ENCODE assay signal across 1 cellular context in genomic region chr13:39185326-39185725, GRCh38.
TF ChIP-seq lines count a peak whose summit lies in the region.

No MANE protein-coding gene starts in this region.

TF ChIP-seq in H1, 55 proteins besides CTCF, POLR2A, EP300 and RAD21:
- no peak for TF ChIP-seq CTBP2 (IDR thresholded peaks at IDR 0.05; ENCODE audit: borderline replicate concordance, insufficient read depth, insufficient read length, low read length)
- TF ChIP-seq KDM4A (IDR thresholded peaks at IDR 0.05; ENCODE audit: low read depth, low read length, severe bottlenecking): no peak
- TF ChIP-seq, protein P1, sequence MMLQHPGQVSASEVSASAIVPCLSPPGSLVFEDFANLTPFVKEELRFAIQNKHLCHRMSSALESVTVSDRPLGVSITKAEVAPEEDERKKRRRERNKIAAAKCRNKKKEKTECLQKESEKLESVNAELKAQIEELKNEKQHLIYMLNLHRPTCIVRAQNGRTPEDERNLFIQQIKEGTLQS (IDR thresholded peaks at IDR 0.05; ENCODE audit: insufficient read depth, low read depth, low read length): no peak
- TF ChIP-seq JUN (IDR thresholded peaks at IDR 0.05; ENCODE audit: low read depth, low read length): no peak
- no peak for TF ChIP-seq PHF8 (conservative IDR thresholded peaks at IDR 0.05; ENCODE audit: low read depth, low read length)
- no peak for TF ChIP-seq HDAC6 (IDR thresholded peaks at IDR 0.05; ENCODE audit: low read depth, low read length)
- no peak for TF ChIP-seq RFX5 (IDR thresholded peaks at IDR 0.05; ENCODE audit: borderline replicate concordance, low read depth, low read length)
- no peak for TF ChIP-seq SP2 (IDR thresholded peaks at IDR 0.05; ENCODE audit: low read length)
- TF ChIP-seq POLR2AphosphoS5 (IDR thresholded peaks at IDR 0.05; ENCODE audit: low read depth, low read length): no peak
- no peak for TF ChIP-seq KDM1A (IDR thresholded peaks at IDR 0.05; ENCODE audit: borderline replicate concordance, low read length)
- TF ChIP-seq, protein P2, sequence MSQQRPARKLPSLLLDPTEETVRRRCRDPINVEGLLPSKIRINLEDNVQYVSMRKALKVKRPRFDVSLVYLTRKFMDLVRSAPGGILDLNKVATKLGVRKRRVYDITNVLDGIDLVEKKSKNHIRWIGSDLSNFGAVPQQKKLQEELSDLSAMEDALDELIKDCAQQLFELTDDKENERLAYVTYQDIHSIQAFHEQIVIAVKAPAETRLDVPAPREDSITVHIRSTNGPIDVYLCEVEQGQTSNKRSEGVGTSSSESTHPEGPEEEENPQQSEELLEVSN (IDR thresholded peaks at IDR 0.05): no peak
- no peak for TF ChIP-seq SIN3A (conservative IDR thresholded peaks at IDR 0.05 in 1 of 2, IDR thresholded peaks at IDR 0.05 in 1 of 2; ENCODE audit: low read depth in 1 of 2, low read length in 2 of 2)
TF ChIP-seq in H1: peak in this region for 0.
